Comparison of ENCODE assay signal across 1 cellular context in genomic region chr2:26721267-26722032, GRCh38.
TF ChIP-seq lines count a peak whose summit lies in the region.

No MANE protein-coding gene starts in this region.

TF ChIP-seq in SK-N-SH treated with all-trans-retinoic acid at 6 μM for 48 hours, 23 proteins besides CTCF, POLR2A, EP300 and RAD21 (continued from another document):
- TF ChIP-seq TSHZ2 (CRISPR knock-in tag; IDR thresholded peaks at IDR 0.05) (no peak), PATZ1 (CRISPR knock-in tag; IDR thresholded peaks at IDR 0.05; ENCODE audit: borderline replicate concordance) (no peak), ESRRG (CRISPR knock-in tag; IDR thresholded peaks at IDR 0.05) (no peak), TOX (CRISPR knock-in tag; IDR thresholded peaks at IDR 0.05; ENCODE audit: borderline replicate concordance) (no peak), ZNF8 (CRISPR knock-in tag; IDR thresholded peaks at IDR 0.05) (no peak), RARB (CRISPR knock-in tag; IDR thresholded peaks at IDR 0.05) (no peak)
